ENCODE assay signal across 26 cellular contexts in the genomic region with DNA sequence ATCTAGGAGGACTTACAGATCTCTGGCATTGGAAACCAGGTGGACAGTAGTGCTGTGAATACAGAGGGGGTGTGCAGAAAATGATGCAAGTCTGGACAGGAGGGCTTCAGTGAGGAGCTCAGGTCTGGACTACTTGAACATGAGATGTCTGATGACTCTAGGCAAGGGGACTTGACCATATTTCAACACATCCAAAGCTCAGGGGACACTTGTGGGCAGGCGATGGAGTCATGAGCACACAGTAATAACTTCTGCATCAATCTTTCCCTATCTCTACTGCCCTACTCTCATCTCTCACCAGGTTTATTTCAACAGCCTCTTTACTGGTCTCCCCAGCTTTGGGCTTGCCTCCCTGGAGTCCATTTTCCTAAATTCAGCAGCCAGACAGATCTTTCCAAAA. TPM values are rescaled to one million over a fixed set of nuclear protein-coding genes. Genes with fewer than 3 reads are reported as not detected.
DNase-seq lines count a peak whose midpoint lies in the region; ATAC-seq and TF ChIP-seq lines count a peak whose summit lies in the region.
"Had no signal": no experiment of that assay in that cellular context is flagged by ENCODE, and none has a peak within 500 bp of the region (broad histone marks: within the 10 kb centered on the region; RNA-seq: fewer than 3 reads in every experiment).

No MANE protein-coding gene starts in this region.

- no peak overlapping the region for H3K27ac Mint-ChIP-seq in activated CD4-positive, alpha-beta T cell treated with anti-CD3 and anti-CD28 coated beads, Interleukin-2, amount 10 ng/mL, durations not matched to agents 24 days and 14 days
- no peak overlapping the region for H3K27ac Mint-ChIP-seq in stimulated activated naive B cell treated with anti-CD40 and anti-IgM and Interleukin-4, amounts not matched to agents 10 μg/mL and 1 μg/mL and 100 μg/mL, for 72 hours
- H3K27ac Mint-ChIP-seq: CD14-positive monocyte; CD8-positive, alpha-beta memory T cell had no signal

- H3K9me3 ChIP-seq in tibial artery, result no peaks in the 10 kb centered on the region
- H3K9me3 ChIP-seq: BE2C had no signal

- no peaks in the 10 kb centered on the region for H3K9me3 Mint-ChIP-seq in activated CD4-positive, alpha-beta T cell treated with anti-CD3 and anti-CD28 coated beads, Interleukin-2, amount 10 ng/mL, durations not matched to agents 24 days and 14 days
- H3K9me3 Mint-ChIP-seq in stimulated activated naive B cell treated with anti-CD40 and anti-IgM and Interleukin-4, amounts not matched to agents 10 μg/mL and 1 μg/mL and 100 μg/mL, for 72 hours, result no peaks in the 10 kb centered on the region
- H3K9me3 Mint-ChIP-seq: CD8-positive, alpha-beta memory T cell had no signal

- H3K4me3 Mint-ChIP-seq in activated CD4-positive, alpha-beta T cell treated with anti-CD3 and anti-CD28 coated beads, Interleukin-2, amount 10 ng/mL, durations not matched to agents 24 days and 14 days, result no peak overlapping the region
- H3K4me3 Mint-ChIP-seq in stimulated activated naive B cell treated with anti-CD40 and anti-IgM and Interleukin-4, amounts not matched to agents 10 μg/mL and 1 μg/mL and 100 μg/mL, for 72 hours, result no peak overlapping the region
- H3K4me3 Mint-ChIP-seq: CD8-positive, alpha-beta memory T cell had no signal

- ATAC-seq in Right ventricle myocardium inferior (peak; percentile 55), omental fat pad (ENCODE audit: low FRiP score) (peak; percentile 44)
- ATAC-seq in stimulated activated naive B cell treated with anti-CD40 and anti-IgM and Interleukin-4, amounts not matched to agents 10 μg/mL and 1 μg/mL and 100 μg/mL, for 72 hours (replicated peaks), result no peak

- intact Hi-C loops in Right ventricle myocardium inferior (cut with DNase I), result no loop called here
- intact Hi-C loops in cardiac septum (cut with DNase I), result no loop called here
- intact Hi-C loops in tibial artery (cut with DNase I; ENCODE audit: low total_unique reads), result no loop called here
- intact Hi-C loops in activated CD4-positive, alpha-beta T cell treated with anti-CD3 and anti-CD28 coated beads, Interleukin-2, amount 10 ng/mL, durations not matched to agents 24 days and 14 days (cut with micrococcal nuclease), result no loop called here

- H3K27me3 ChIP-seq in tibial artery, result no peaks in the 10 kb centered on the region
- H3K27me3 ChIP-seq: BE2C had no signal

- H3K27me3 Mint-ChIP-seq in activated CD4-positive, alpha-beta T cell treated with anti-CD3 and anti-CD28 coated beads, Interleukin-2, amount 10 ng/mL, durations not matched to agents 24 days and 14 days, result peaks cover 4% of the 10 kb centered on the region
- H3K27me3 Mint-ChIP-seq in stimulated activated naive B cell treated with anti-CD40 and anti-IgM and Interleukin-4, amounts not matched to agents 10 μg/mL and 1 μg/mL and 100 μg/mL, for 72 hours, result peaks cover 5 to 15% of the 10 kb centered on the region in 2 donors

- TF ChIP-seq CTCF in fibroblast of mammary gland (conservative IDR thresholded peaks at IDR 0.05; ENCODE audit: control insufficient read depth, insufficient read depth, low read depth, low read length) (no peak), omental fat pad (IDR thresholded peaks at IDR 0.05) (no peak), tibial artery (IDR thresholded peaks at IDR 0.05) (no peak)

- peaks cover 26 to 38% (median 32%) of the 10 kb centered on the region in 3 donors for H3K36me3 ChIP-seq in tibial artery
- H3K36me3 ChIP-seq: BE2C had no signal

- no peak for DNase-seq in Right ventricle myocardium inferior (ENCODE audit: missing footprints)
- no peak for DNase-seq in cardiac septum (ENCODE audit: low spot score)
- DNase-seq in fibroblast of mammary gland (ENCODE audit: low read depth), result peak; percentile 63
- DNase-seq in omental fat pad (ENCODE audit: low spot score), result no peak
- DNase-seq in tibial artery, result peak; percentile 76 to 79
- DNase-seq in ureter (ENCODE audit: low spot score), result no peak
- DNase-seq in activated CD4-positive, alpha-beta T cell treated with anti-CD3 and anti-CD28 coated beads, Interleukin-2, amount 10 ng/mL, durations not matched to agents 24 days and 14 days, result no peak
- DNase-seq in stimulated activated naive B cell treated with anti-CD40 and anti-IgM and Interleukin-4, amounts not matched to agents 10 μg/mL and 1 μg/mL and 100 μg/mL, for 72 hours, result no peak
- DNase-seq: 8988T; ACHN; BE2C; CD8-positive, alpha-beta memory T cell; DMS153; DND-41; MV-4-11; NCI-H1105 treated with DMSO at 0.1 percent for 48 hours; NCI-H1694; NCI-H2029 treated with DMSO at 0.1 percent for 48 hours; NCI-H2227 treated with DMSO at 0.1 percent for 48 hours; NCI-H526 treated with DMSO at 0.1 percent for 48 hours; RPMI8226; SHP77 treated with DMSO at 0.1 percent for 48 hours had no signal

- H3K4me1 Mint-ChIP-seq in activated CD4-positive, alpha-beta T cell treated with anti-CD3 and anti-CD28 coated beads, Interleukin-2, amount 10 ng/mL, durations not matched to agents 24 days and 14 days, result no peaks in the 10 kb centered on the region
- no peaks in the 10 kb centered on the region for H3K4me1 Mint-ChIP-seq in stimulated activated naive B cell treated with anti-CD40 and anti-IgM and Interleukin-4, amounts not matched to agents 10 μg/mL and 1 μg/mL and 100 μg/mL, for 72 hours
- H3K4me1 Mint-ChIP-seq: CD14-positive monocyte; CD8-positive, alpha-beta memory T cell had no signal

- no peaks in the 10 kb centered on the region for H3K36me3 Mint-ChIP-seq in activated CD4-positive, alpha-beta T cell treated with anti-CD3 and anti-CD28 coated beads, Interleukin-2, amount 10 ng/mL, durations not matched to agents 24 days and 14 days (ENCODE audit: low read depth)
- no peaks in the 10 kb centered on the region for H3K36me3 Mint-ChIP-seq in stimulated activated naive B cell treated with anti-CD40 and anti-IgM and Interleukin-4, amounts not matched to agents 10 μg/mL and 1 μg/mL and 100 μg/mL, for 72 hours
- H3K36me3 Mint-ChIP-seq: CD14-positive monocyte; CD8-positive, alpha-beta memory T cell had no signal

- peaks cover 0 to 10% (median 4%) of the 10 kb centered on the region in 4 donors for H3K4me1 ChIP-seq in tibial artery
- H3K4me1 ChIP-seq: BE2C had no signal

- H3K4me3 ChIP-seq in fibroblast of mammary gland (ENCODE audit: control insufficient read depth, low read depth, low read length) (no peak overlapping the region), tibial artery (no peak overlapping the region)

- no peak overlapping the region for H3K27ac ChIP-seq in tibial artery

RNA-seq across cellular contexts. Expression of a gene that starts 21.9 kb away (rescaled TPM):
- total RNA-seq in Right ventricle myocardium inferior (59.4 TPM), cardiac septum (19.8 TPM), omental fat pad (100 to 1,000 TPM in 2 of 4 donors, 10 to 100 TPM in 2; 36.0 to 179 (median 89.4) TPM), ureter (6.7 TPM)
- total RNA-seq in activated CD4-positive, alpha-beta T cell treated with anti-CD3 and anti-CD28 coated beads, Interleukin-2, amount 10 ng/mL, durations not matched to agents 24 days and 14 days, result not detected in 2 replicates
- total RNA-seq: CD8-positive, alpha-beta memory T cell; H4; HT-29; NCI-H460 had no signal

RNA-seq across cellular contexts. Expression of a gene that starts 41.3 kb away (rescaled TPM):
- 0.35 TPM for total RNA-seq in Right ventricle myocardium inferior
- total RNA-seq in cardiac septum, result 1.3 TPM
- total RNA-seq in omental fat pad, result 1 to 10 TPM in 3 of 4 donors, under 1 TPM in 1; 0.94 to 9.5 (median 1.9) TPM
- total RNA-seq in ureter, result 0.18 TPM
- total RNA-seq in activated CD4-positive, alpha-beta T cell treated with anti-CD3 and anti-CD28 coated beads, Interleukin-2, amount 10 ng/mL, durations not matched to agents 24 days and 14 days, result not detected in 2 replicates
- total RNA-seq: CD8-positive, alpha-beta memory T cell; H4; HT-29; NCI-H460 had no signal

Comparison
In these comparisons a context has a peak if more than half of its experiments do, and no peak if none do; other contexts are left out.
1. ATAC-seq: peak in Right ventricle myocardium inferior (single experiment) and omental fat pad (single experiment); none in stimulated activated naive B cell treated with anti-CD40 and anti-IgM and Interleukin-4, amounts not matched to agents 10 μg/mL and 1 μg/mL and 100 μg/mL, for 72 hours (0 of 2).
2. DNase-seq: peak in fibroblast of mammary gland (single experiment) and tibial artery (2 of 2); none in Right ventricle myocardium inferior (single experiment), cardiac septum (single experiment), omental fat pad (single experiment), ureter (single experiment), activated CD4-positive, alpha-beta T cell treated with anti-CD3 and anti-CD28 coated beads, Interleukin-2, amount 10 ng/mL, durations not matched to agents 24 days and 14 days (single experiment) and stimulated activated naive B cell treated with anti-CD40 and anti-IgM and Interleukin-4, amounts not matched to agents 10 μg/mL and 1 μg/mL and 100 μg/mL, for 72 hours (single experiment).